In the genomic region with DNA sequence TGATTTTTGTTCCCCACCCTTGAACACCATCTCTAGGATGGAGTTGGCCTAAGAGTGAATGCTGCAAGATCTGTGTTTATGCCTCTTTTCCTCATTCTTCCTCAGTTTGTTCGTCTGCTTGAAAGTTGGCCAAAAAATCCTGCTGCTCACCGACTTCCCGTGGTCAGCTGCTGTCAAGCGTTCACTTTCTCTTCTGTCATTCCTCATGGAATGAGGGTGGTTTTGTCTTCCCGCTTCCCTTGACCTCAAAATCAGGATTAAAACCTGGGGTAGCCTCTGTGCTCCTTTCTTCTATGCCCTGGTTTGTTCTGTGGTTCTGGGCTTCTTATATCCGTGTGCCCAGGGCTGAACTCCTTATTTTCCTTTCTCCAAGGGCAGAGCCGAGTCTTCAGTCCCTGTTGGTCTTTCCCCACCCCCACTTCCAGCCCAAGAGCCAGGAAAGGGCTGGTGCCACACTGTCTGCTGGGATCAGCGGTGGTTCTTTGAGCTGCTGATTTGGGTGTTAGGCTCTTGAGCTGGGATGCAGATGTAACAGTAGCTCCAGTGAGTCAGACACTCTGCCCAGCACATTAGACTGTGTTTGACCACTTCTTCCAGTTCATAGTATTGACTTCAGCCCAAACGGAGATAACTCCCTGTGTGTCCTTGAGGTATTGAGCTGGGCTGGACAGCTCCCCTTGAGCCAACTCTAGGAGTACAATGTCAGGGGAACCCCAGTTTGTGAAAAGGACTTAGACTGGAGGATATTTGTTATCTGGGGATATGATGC, we compare ENCODE assay signal across 8 cellular contexts. TPM values are rescaled to one million over a fixed set of nuclear protein-coding genes. Genes with fewer than 3 reads are reported as not detected.
DNase-seq lines count a peak whose midpoint lies in the region; ATAC-seq and TF ChIP-seq lines count a peak whose summit lies in the region.

No MANE protein-coding gene starts in this region.

- intact Hi-C loops in ascending aorta (cut with DNase I): loop anchor here (10.0 kb wide), 1 partner anchor 490 kb away; a partner anchor contains a TSS

- peaks cover 56% of the 10 kb centered on the region for H3K36me3 Mint-ChIP-seq in stimulated activated naive CD8-positive, alpha-beta T cell treated with anti-CD3 and anti-CD28 coated beads, Interleukin-15, Interleukin-2, amounts not matched to agents 100 ng/mL and 50 ng/mL, for 24 hours (ENCODE audit: low read depth)

- no peak for DNase-seq in stimulated activated naive CD8-positive, alpha-beta T cell treated with anti-CD3 and anti-CD28 coated beads, Interleukin-15, Interleukin-2, amounts not matched to agents 100 U/mL and 50 U/mL, for 24 hours
- DNase-seq in ascending aorta (ENCODE audit: low spot score in 2 of 2): no peak
- no peak for DNase-seq in NCI-H2081 (lab: John Stamatoyannopoulos, UW)
- no peak for DNase-seq in NK-92 (lab: John Stamatoyannopoulos, UW; ENCODE audit: unreplicated experiment)
- DNase-seq in NCI-H187 (lab: John Stamatoyannopoulos, UW): no peak

- no peak overlapping the region for H3K9ac ChIP-seq in liver (ENCODE audit: low read depth in 1 of 2, low read length in 2 of 2)

- peak overlapping the region; percentile 94 for H3K27ac Mint-ChIP-seq in stimulated activated naive CD8-positive, alpha-beta T cell treated with anti-CD3 and anti-CD28 coated beads, Interleukin-15, Interleukin-2, amounts not matched to agents 100 ng/mL and 50 ng/mL, for 24 hours

- H3K9me3 Mint-ChIP-seq in stimulated activated naive CD8-positive, alpha-beta T cell treated with anti-CD3 and anti-CD28 coated beads, Interleukin-15, Interleukin-2, amounts not matched to agents 100 ng/mL and 50 ng/mL, for 24 hours: no peaks in the 10 kb centered on the region

- peak overlapping the region; percentile 89 for H3K4me3 Mint-ChIP-seq in stimulated activated naive CD8-positive, alpha-beta T cell treated with anti-CD3 and anti-CD28 coated beads, Interleukin-15, Interleukin-2, amounts not matched to agents 100 ng/mL and 50 ng/mL, for 24 hours

- no peaks in the 10 kb centered on the region for H3K27me3 ChIP-seq in ascending aorta
- no peaks in the 10 kb centered on the region for H3K27me3 ChIP-seq in liver (ENCODE audit: control insufficient read depth in 4 of 4, insufficient read depth in 4 of 4, low read length in 3 of 4)

- TF ChIP-seq CTCF in ascending aorta (IDR thresholded peaks at IDR 0.05): no peak
- TF ChIP-seq CTCF in liver (IDR thresholded peaks at IDR 0.05; ENCODE audit: low read depth, low read length, missing input control): no peak

- H3K27me3 Mint-ChIP-seq in stimulated activated naive CD8-positive, alpha-beta T cell treated with anti-CD3 and anti-CD28 coated beads, Interleukin-15, Interleukin-2, amounts not matched to agents 100 ng/mL and 50 ng/mL, for 24 hours: no peaks in the 10 kb centered on the region

- ATAC-seq in stimulated activated naive CD8-positive, alpha-beta T cell treated with anti-CD3 and anti-CD28 coated beads, Interleukin-15, Interleukin-2, amounts not matched to agents 100 U/mL and 50 U/mL, for 24 hours: no peak
- ATAC-seq in GM19324 (IDR thresholded peaks at IDR 0.05; ENCODE audit: low FRiP score, unreplicated experiment): no peak

- peak overlapping the region; percentile 54 to 88 for H3K27ac ChIP-seq in ascending aorta
- H3K27ac ChIP-seq in liver (ENCODE audit: low read depth in 1 of 2, low read length in 2 of 2): peak overlapping the region; percentile 9 to 98

- WGBS in liver: 78% methylated on average over 9 of the region's 9 CpGs

- H3K4me1 Mint-ChIP-seq in stimulated activated naive CD8-positive, alpha-beta T cell treated with anti-CD3 and anti-CD28 coated beads, Interleukin-15, Interleukin-2, amounts not matched to agents 100 ng/mL and 50 ng/mL, for 24 hours (ENCODE audit: low read depth): peaks cover 48% of the 10 kb centered on the region

- peaks cover 26 to 49% of the 10 kb centered on the region in 2 donors for H3K36me3 ChIP-seq in ascending aorta
- H3K36me3 ChIP-seq in liver (ENCODE audit: control insufficient read depth in 4 of 4, insufficient read depth in 3 of 4, low read depth in 1 of 4, low read length in 3 of 4): peaks cover 0 to 23% (median 19%) of the 10 kb centered on the region in 4 donors

- no peaks in the 10 kb centered on the region for H3K9me3 ChIP-seq in ascending aorta
- H3K9me3 ChIP-seq in liver (ENCODE audit: control insufficient read depth in 4 of 4, low read length in 3 of 4): no peaks in the 10 kb centered on the region

- H3K4me3 ChIP-seq in ascending aorta (peak overlapping the region; percentile 74 to 99), liver (ENCODE audit: low read depth in 1 of 3, low read length in 3 of 3) (no peak overlapping the region)

- no peak for TF ChIP-seq RAD21 in liver (IDR thresholded peaks at IDR 0.05)

- peaks cover 19 to 31% of the 10 kb centered on the region in 2 donors for H3K4me1 ChIP-seq in ascending aorta
- peaks cover 3 to 18% (median 12%) of the 10 kb centered on the region in 4 donors for H3K4me1 ChIP-seq in liver (ENCODE audit: control insufficient read depth in 4 of 4, insufficient read depth in 4 of 4, low read length in 3 of 4)

TF ChIP-seq in liver, 16 proteins besides CTCF, POLR2A, EP300 and RAD21:
- TF ChIP-seq, protein P1, sequence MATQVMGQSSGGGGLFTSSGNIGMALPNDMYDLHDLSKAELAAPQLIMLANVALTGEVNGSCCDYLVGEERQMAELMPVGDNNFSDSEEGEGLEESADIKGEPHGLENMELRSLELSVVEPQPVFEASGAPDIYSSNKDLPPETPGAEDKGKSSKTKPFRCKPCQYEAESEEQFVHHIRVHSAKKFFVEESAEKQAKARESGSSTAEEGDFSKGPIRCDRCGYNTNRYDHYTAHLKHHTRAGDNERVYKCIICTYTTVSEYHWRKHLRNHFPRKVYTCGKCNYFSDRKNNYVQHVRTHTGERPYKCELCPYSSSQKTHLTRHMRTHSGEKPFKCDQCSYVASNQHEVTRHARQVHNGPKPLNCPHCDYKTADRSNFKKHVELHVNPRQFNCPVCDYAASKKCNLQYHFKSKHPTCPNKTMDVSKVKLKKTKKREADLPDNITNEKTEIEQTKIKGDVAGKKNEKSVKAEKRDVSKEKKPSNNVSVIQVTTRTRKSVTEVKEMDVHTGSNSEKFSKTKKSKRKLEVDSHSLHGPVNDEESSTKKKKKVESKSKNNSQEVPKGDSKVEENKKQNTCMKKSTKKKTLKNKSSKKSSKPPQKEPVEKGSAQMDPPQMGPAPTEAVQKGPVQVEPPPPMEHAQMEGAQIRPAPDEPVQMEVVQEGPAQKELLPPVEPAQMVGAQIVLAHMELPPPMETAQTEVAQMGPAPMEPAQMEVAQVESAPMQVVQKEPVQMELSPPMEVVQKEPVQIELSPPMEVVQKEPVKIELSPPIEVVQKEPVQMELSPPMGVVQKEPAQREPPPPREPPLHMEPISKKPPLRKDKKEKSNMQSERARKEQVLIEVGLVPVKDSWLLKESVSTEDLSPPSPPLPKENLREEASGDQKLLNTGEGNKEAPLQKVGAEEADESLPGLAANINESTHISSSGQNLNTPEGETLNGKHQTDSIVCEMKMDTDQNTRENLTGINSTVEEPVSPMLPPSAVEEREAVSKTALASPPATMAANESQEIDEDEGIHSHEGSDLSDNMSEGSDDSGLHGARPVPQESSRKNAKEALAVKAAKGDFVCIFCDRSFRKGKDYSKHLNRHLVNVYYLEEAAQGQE (IDR thresholded peaks at IDR 0.05): peak; percentile 73
- TF ChIP-seq, protein P2, sequence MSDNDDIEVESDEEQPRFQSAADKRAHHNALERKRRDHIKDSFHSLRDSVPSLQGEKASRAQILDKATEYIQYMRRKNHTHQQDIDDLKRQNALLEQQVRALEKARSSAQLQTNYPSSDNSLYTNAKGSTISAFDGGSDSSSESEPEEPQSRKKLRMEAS (IDR thresholded peaks at IDR 0.05): no peak

RNA-seq across cellular contexts. Expression of a gene that starts 2.3 kb away (rescaled TPM):
- 733 TPM for total RNA-seq in ascending aorta
- 100 to 1,000 TPM; 195 to 480 TPM for total RNA-seq in liver
- 1,000 to 10,000 TPM; 1,197 to 1,329 TPM for polyA plus RNA-seq in liver

RNA-seq across cellular contexts. Expression of a gene that starts 5.6 kb away (rescaled TPM):
- total RNA-seq in ascending aorta (not detected), liver (not detected)
- under 1 TPM in 1 of 2 donors, not detected in 1; 0.06 TPM for polyA plus RNA-seq in liver

RNA-seq across cellular contexts. Expression of a gene that starts 5.9 kb away (rescaled TPM):
- total RNA-seq in ascending aorta (20.2 TPM), liver (1 to 10 TPM; 4.8 to 7.9 TPM)
- 10 to 100 TPM in 1 of 2 donors, 1 to 10 TPM in 1; 6.8 to 18.7 TPM for polyA plus RNA-seq in liver

RNA-seq across cellular contexts. Expression of a gene that starts 17.7 kb away (rescaled TPM):
- total RNA-seq in ascending aorta (39.5 TPM), liver (under 1 TPM; 0.89 to 0.92 TPM)
- polyA plus RNA-seq in liver: 1 to 10 TPM in 1 of 2 donors, under 1 TPM in 1; 0.74 to 1.4 TPM

RNA-seq across cellular contexts. Expression of a gene that starts 30.0 kb away (rescaled TPM):
- total RNA-seq in ascending aorta: 14.8 TPM
- 1 to 10 TPM; 8.1 to 8.3 TPM for total RNA-seq in liver
- 1 to 10 TPM; 7.9 to 8.1 TPM for polyA plus RNA-seq in liver

Comparison
In these comparisons a context has a peak if more than half of its experiments do, and no peak if none do; other contexts are left out.
1. H3K4me3 ChIP-seq: peak in ascending aorta (2 of 2); none in liver (0 of 3).